Comparison of ENCODE assay signal across 25 cellular contexts in genomic region chr12:107511292-107511691, GRCh38.
DNase-seq lines count a peak whose midpoint lies in the region; ATAC-seq and TF ChIP-seq lines count a peak whose summit lies in the region.
"Had no signal": no experiment of that assay in that cellular context is flagged by ENCODE, and none has a peak within 500 bp of the region (broad histone marks: within the 10 kb centered on the region; RNA-seq: fewer than 3 reads in every experiment).

No MANE protein-coding gene starts in this region.

- ATAC-seq in Right ventricle myocardium inferior (peak; percentile 29), left ventricle myocardium superior (peak; percentile 60), GM19397 (IDR thresholded peaks at IDR 0.05; ENCODE audit: unreplicated experiment) (no peak)
- ATAC-seq: activated T-cell treated with anti-CD3 and anti-CD28 coated beads, Interleukin-2, amount 50 U/mL, for 72 hours; T-helper 17 cell had no signal

- H3K4me3 ChIP-seq in left ventricle myocardium inferior (no peak overlapping the region), astrocyte of the spinal cord (ENCODE audit: low read depth, low read length) (no peak overlapping the region)
- H3K4me3 ChIP-seq: lung, neural progenitor cell, Peyer's patch had no signal

- intact Hi-C loops in Right ventricle myocardium inferior (cut with DNase I), result no loop called here
- intact Hi-C loops in left ventricle myocardium inferior (cut with micrococcal nuclease), result no loop called here
- intact Hi-C loops in left ventricle myocardium superior (cut with micrococcal nuclease), result no loop called here

- no peaks in the 10 kb centered on the region for H3K36me3 ChIP-seq in left ventricle myocardium inferior
- H3K36me3 ChIP-seq: BE2C, neural progenitor cell, Peyer's patch had no signal

- no peak overlapping the region for H3K4me3 Mint-ChIP-seq in type B pancreatic cell
- H3K4me3 Mint-ChIP-seq: activated naive CD4-positive, alpha-beta T cell treated with anti-CD3 and anti-CD28 coated beads, Interleukin-2, amount 10 ng/mL, durations not matched to agents 7 days and 5 days; activated T-cell treated with anti-CD3 and anti-CD28 coated beads, Interleukin-2, amount 50 U/mL, for 72 hours; central memory CD8-positive, alpha-beta T cell; neural progenitor cell; T-helper 17 cell had no signal

- DNase-seq in Right ventricle myocardium inferior (ENCODE audit: missing footprints) (no peak), left ventricle myocardium inferior (no peak), astrocyte of the spinal cord (ENCODE audit: low read depth, low spot score) (peak; percentile 69), left ventricle myocardium superior (no peak), type B pancreatic cell (ENCODE audit: extremely low spot score, unreplicated experiment) (peak; percentile 18), COLO829 (ENCODE audit: low spot score) (no peak), GM10248 (ENCODE audit: extremely low spot score) (no peak)
- DNase-seq: 8988T; activated CD4-positive, alpha-beta T cell treated with anti-CD3 and anti-CD28 coated beads for 4 hours; activated naive CD4-positive, alpha-beta T cell treated with anti-CD3 and anti-CD28 coated beads, Interleukin-2, amount 10 ng/mL, durations not matched to agents 7 days and 5 days; activated T-cell treated with anti-CD3 and anti-CD28 coated beads, Interleukin-2, amount 50 U/mL, for 72 hours; BE2C; DMS53; foreskin melanocyte; HCEC 1CT; hypothalamus; NCI-H524; Peyer's patch; T-helper 17 cell; trophoblast cell had no signal

- in situ Hi-C loops in astrocyte of the spinal cord (cut with HindIII; ENCODE audit: low sequenced_read_pairs), result no loop called here

- H3K27me3 ChIP-seq in left ventricle myocardium inferior (ENCODE audit: low read depth), result no peaks in the 10 kb centered on the region
- H3K27me3 ChIP-seq: BE2C, neural progenitor cell, Peyer's patch had no signal

- no peaks in the 10 kb centered on the region for H3K9me3 Mint-ChIP-seq in type B pancreatic cell
- H3K9me3 Mint-ChIP-seq: activated naive CD4-positive, alpha-beta T cell treated with anti-CD3 and anti-CD28 coated beads, Interleukin-2, amount 10 ng/mL, durations not matched to agents 7 days and 5 days; activated T-cell treated with anti-CD3 and anti-CD28 coated beads, Interleukin-2, amount 50 U/mL, for 72 hours; central memory CD8-positive, alpha-beta T cell; neural progenitor cell had no signal

- no peaks in the 10 kb centered on the region for H3K9me3 ChIP-seq in left ventricle myocardium inferior (replicated peaks)
- H3K9me3 ChIP-seq: BE2C, Peyer's patch had no signal

- no peak overlapping the region for H3K27ac ChIP-seq in left ventricle myocardium inferior (replicated peaks)
- H3K27ac ChIP-seq: neural progenitor cell, Peyer's patch had no signal

- H3K4me1 ChIP-seq in left ventricle myocardium inferior, result peaks cover 21% of the 10 kb centered on the region
- H3K4me1 ChIP-seq: Peyer's patch had no signal

- CTCF ChIA-PET in GM10248 (lab: Yijun Ruan, JAX), result no interaction called here

- H3K27ac Mint-ChIP-seq in type B pancreatic cell, result no peak overlapping the region
- H3K27ac Mint-ChIP-seq: activated naive CD4-positive, alpha-beta T cell treated with anti-CD3 and anti-CD28 coated beads, Interleukin-2, amount 10 ng/mL, durations not matched to agents 7 days and 5 days; activated T-cell treated with anti-CD3 and anti-CD28 coated beads, Interleukin-2, amount 50 U/mL, for 72 hours; neural progenitor cell; progenitor cell of endocrine pancreas; T-helper 17 cell had no signal

- POLR2A ChIA-PET in GM10248 (lab: Yijun Ruan, JAX), result no interaction called here

- H3K36me3 Mint-ChIP-seq in type B pancreatic cell, result no peaks in the 10 kb centered on the region
- H3K36me3 Mint-ChIP-seq: activated naive CD4-positive, alpha-beta T cell treated with anti-CD3 and anti-CD28 coated beads, Interleukin-2, amount 10 ng/mL, durations not matched to agents 7 days and 5 days; neural progenitor cell had no signal

- no peaks in the 10 kb centered on the region for H3K27me3 Mint-ChIP-seq in type B pancreatic cell
- H3K27me3 Mint-ChIP-seq: activated naive CD4-positive, alpha-beta T cell treated with anti-CD3 and anti-CD28 coated beads, Interleukin-2, amount 10 ng/mL, durations not matched to agents 7 days and 5 days; T-helper 17 cell had no signal

- TF ChIP-seq CTCF in left ventricle myocardium inferior (IDR thresholded peaks at IDR 0.05; ENCODE audit: borderline replicate concordance) (no peak), astrocyte of the spinal cord (IDR thresholded peaks at IDR 0.05; ENCODE audit: low read depth, low read length) (no peak), type B pancreatic cell (conservative IDR thresholded peaks at IDR 0.05) (no peak), GM10248 (IDR thresholded peaks at IDR 0.05; ENCODE audit: control extremely low read depth, extremely low read depth, low read depth, missing control alignments) (no peak)

- H3K4me1 Mint-ChIP-seq in type B pancreatic cell (ENCODE audit: unreplicated experiment), result peaks cover 5% of the 10 kb centered on the region

Comparison
In these comparisons a context has a peak if more than half of its experiments do, and no peak if none do; other contexts are left out.
1. DNase-seq: peak in astrocyte of the spinal cord (single experiment) and type B pancreatic cell (single experiment); none in Right ventricle myocardium inferior (single experiment), left ventricle myocardium inferior (single experiment), left ventricle myocardium superior (single experiment), COLO829 (single experiment) and GM10248 (single experiment).